In the genomic region with DNA sequence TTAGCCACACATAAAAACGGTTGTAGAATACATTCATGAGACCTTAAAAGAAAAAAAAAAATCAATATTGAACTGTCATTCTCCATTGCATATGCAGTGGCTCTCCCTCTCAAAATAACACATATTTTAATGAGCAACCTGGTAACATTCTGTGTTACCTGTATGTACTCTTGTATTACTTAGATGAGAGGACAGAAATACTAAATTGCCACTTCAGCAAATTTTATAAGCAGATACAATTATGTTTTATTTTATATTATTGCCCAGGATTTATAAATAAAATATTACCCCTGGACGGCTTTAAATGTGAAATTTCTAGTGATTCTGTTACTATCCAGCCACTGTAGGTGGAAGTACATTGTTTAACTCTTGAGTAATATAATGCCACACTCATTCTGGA, we compare ENCODE assay signal across 33 cellular contexts.
"Had no signal": no experiment of that assay in that cellular context is flagged by ENCODE, and none has a peak within 500 bp of the region (broad histone marks: within the 10 kb centered on the region; RNA-seq: fewer than 3 reads in every experiment).

No MANE protein-coding gene starts in this region.

- H3K9me3 ChIP-seq: adrenal gland, body of pancreas, breast epithelium had no signal

- H3K4me3 ChIP-seq: adrenal gland, body of pancreas, breast epithelium had no signal

- ATAC-seq: activated CD8-positive, alpha-beta T cell treated with anti-CD3 and anti-CD28 coated beads for 36 hours; activated naive CD4-positive, alpha-beta T cell treated with anti-CD3 and anti-CD28 coated beads, Interleukin-2, amount 50 U/mL, for 72 hours; activated T-cell treated with anti-CD3 and anti-CD28 coated beads, Interleukin-2, amount 50 U/mL, for 4 hours; activated T-cell treated with anti-CD3 and anti-CD28 coated beads, Interleukin-2, amount 50 U/mL, for 72 hours; activated T-helper 17 cell treated with anti-CD3 and anti-CD28 coated beads, Interleukin-2, amount 50 U/mL, for 72 hours; body of pancreas had no signal

- H3K27me3 ChIP-seq: adrenal gland, body of pancreas, brain microvascular endothelial cell, breast epithelium had no signal

- DNase-seq: activated B cell treated with CpG ODN at 0.5 μM for 24 hours; activated CD4-positive, alpha-beta memory T cell treated with anti-CD3 and anti-CD28 coated beads for 36 hours; activated CD4-positive, alpha-beta T cell treated with anti-CD3 and anti-CD28 coated beads for 4 hours; activated CD4-positive, alpha-beta T cell treated with anti-CD3 and anti-CD28 coated beads, Interleukin-2, amount 10 ng/mL, durations not matched to agents 24 days and 14 days; activated CD4-positive, alpha-beta T cell treated with anti-CD3 and anti-CD28 coated beads, Interleukin-2, amount 50 U/mL, for 1 hour; activated CD4-positive, alpha-beta T cell treated with anti-CD3 and anti-CD28 coated beads, Interleukin-2, amount 50 U/mL, for 4 hours; activated CD4-positive, CD25-positive, alpha-beta regulatory T cell treated with anti-CD3 and anti-CD28 coated beads, Interleukin-2, amount 50 U/mL, for 72 hours; activated CD8-positive, alpha-beta memory T cell treated with anti-CD3 and anti-CD28 coated beads, Interleukin-2, amount 50 U/mL, for 4 hours; activated CD8-positive, alpha-beta T cell treated with anti-CD3 and anti-CD28 coated beads for 36 hours; activated effector memory CD4-positive, alpha-beta T cell treated with anti-CD3 and anti-CD28 coated beads, Interleukin-2, amount 50 U/mL, for 16 hours; activated gamma-delta T cell treated with Interleukin-2 at 50 U/mL for 16 hours; activated naive CD4-positive, alpha-beta T cell; activated naive CD4-positive, alpha-beta T cell treated with anti-CD3 and anti-CD28 coated beads for 36 hours; activated naive CD4-positive, alpha-beta T cell treated with anti-CD3 and anti-CD28 coated beads, Interleukin-2, amount 50 U/mL, for 16 hours; activated naive CD8-positive, alpha-beta T cell treated with anti-CD3 and anti-CD28 coated beads for 36 hours; activated T-cell treated with anti-CD3 and anti-CD28 coated beads for 4 hours; activated T-cell treated with anti-CD3 and anti-CD28 coated beads, Interleukin-2, amount 50 U/mL, for 1 hour; activated T-cell treated with anti-CD3 and anti-CD28 coated beads, Interleukin-2, amount 50 U/mL, for 4 hours; activated T-cell treated with anti-CD3 and anti-CD28 coated beads, Interleukin-2, amount 50 U/mL, for 72 hours; adrenal gland; amniotic stem cell; aorta; body of pancreas; brain microvascular endothelial cell; central memory CD4-positive, alpha-beta T cell; T-helper 2 cell; T-helper 9 cell had no signal

- H3K4me1 ChIP-seq: adrenal gland, body of pancreas, breast epithelium had no signal

- FAIRE-seq: astrocyte, TTC549 had no signal

- H3K36me3 ChIP-seq: adrenal gland, brain microvascular endothelial cell, breast epithelium had no signal

- H3K27ac ChIP-seq: adrenal gland, body of pancreas, brain microvascular endothelial cell, breast epithelium, VCaP had no signal
